2 cellular contexts compared by ENCODE assay signal in genomic region chr13:97026759-97027555, GRCh38.
TF ChIP-seq lines count a peak whose summit lies in the region.

No MANE protein-coding gene starts in this region.

TF ChIP-seq in liver, 16 proteins besides CTCF, POLR2A, EP300 and RAD21:
- TF ChIP-seq NR2F2 (IDR thresholded peaks at IDR 0.05), result peak; percentile 17
- no peak for TF ChIP-seq ATF3 (IDR thresholded peaks at IDR 0.05)
- TF ChIP-seq, protein P1, sequence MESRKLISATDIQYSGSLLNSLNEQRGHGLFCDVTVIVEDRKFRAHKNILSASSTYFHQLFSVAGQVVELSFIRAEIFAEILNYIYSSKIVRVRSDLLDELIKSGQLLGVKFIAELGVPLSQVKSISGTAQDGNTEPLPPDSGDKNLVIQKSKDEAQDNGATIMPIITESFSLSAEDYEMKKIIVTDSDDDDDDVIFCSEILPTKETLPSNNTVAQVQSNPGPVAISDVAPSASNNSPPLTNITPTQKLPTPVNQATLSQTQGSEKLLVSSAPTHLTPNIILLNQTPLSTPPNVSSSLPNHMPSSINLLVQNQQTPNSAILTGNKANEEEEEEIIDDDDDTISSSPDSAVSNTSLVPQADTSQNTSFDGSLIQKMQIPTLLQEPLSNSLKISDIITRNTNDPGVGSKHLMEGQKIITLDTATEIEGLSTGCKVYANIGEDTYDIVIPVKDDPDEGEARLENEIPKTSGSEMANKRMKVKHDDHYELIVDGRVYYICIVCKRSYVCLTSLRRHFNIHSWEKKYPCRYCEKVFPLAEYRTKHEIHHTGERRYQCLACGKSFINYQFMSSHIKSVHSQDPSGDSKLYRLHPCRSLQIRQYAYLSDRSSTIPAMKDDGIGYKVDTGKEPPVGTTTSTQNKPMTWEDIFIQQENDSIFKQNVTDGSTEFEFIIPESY (IDR thresholded peaks at IDR 0.05), result no peak
TF ChIP-seq in liver: peak in this region for 1.

TF ChIP-seq in HepG2, 621 proteins besides CTCF, POLR2A, EP300 and RAD21:
- TF ChIP-seq ZSCAN9 (CRISPR knock-in tag; IDR thresholded peaks at IDR 0.05; ENCODE audit: borderline replicate concordance), result no peak
- TF ChIP-seq KMT2B (CRISPR knock-in tag; IDR thresholded peaks at IDR 0.05), result no peak
- no peak for TF ChIP-seq ZNF619 (CRISPR knock-in tag; IDR thresholded peaks at IDR 0.05)
- no peak for TF ChIP-seq ZNF883 (CRISPR knock-in tag; IDR thresholded peaks at IDR 0.05; ENCODE audit: not compliant biosample characterization)
- no peak for TF ChIP-seq ZNF367 (CRISPR knock-in tag; IDR thresholded peaks at IDR 0.05; ENCODE audit: borderline replicate concordance)
- no peak for TF ChIP-seq HNRNPK (IDR thresholded peaks at IDR 0.05; ENCODE audit: low read depth, low read length, poor library complexity, severe bottlenecking)
- no peak for TF ChIP-seq ZNF33A (CRISPR knock-in tag; IDR thresholded peaks at IDR 0.05; ENCODE audit: borderline replicate concordance)
- TF ChIP-seq ZC3H13 (CRISPR knock-in tag; IDR thresholded peaks at IDR 0.05), result no peak
